In the genomic region with DNA sequence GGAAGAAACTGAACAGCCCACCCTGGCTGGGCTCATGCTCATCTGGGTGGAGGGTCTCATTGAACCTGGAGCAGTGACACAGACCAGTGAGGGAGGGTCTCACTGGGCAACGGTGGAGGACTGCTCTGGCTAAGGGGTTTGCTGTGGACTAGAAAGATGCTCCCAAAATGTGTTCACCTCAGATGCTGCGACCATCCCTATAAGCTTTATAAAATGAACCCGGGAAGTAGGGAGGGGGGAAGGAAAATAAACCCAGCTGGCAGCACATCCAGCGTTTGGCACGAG, we compare ENCODE assay signal across 15 cellular contexts. TPM values are rescaled to one million over a fixed set of nuclear protein-coding genes. Genes with fewer than 3 reads are reported as not detected.
A peak's percentile ranks its signal among the peaks of the same experiment; 100 is the strongest.
DNase-seq lines count a peak whose midpoint lies in the region; TF ChIP-seq lines count a peak whose summit lies in the region.
"Had no signal": no experiment of that assay in that cellular context is flagged by ENCODE, and none has a peak within 500 bp of the region (broad histone marks: within the 10 kb centered on the region; RNA-seq: fewer than 3 reads in every experiment).

No MANE protein-coding gene starts in this region.

- H3K27ac ChIP-seq in RWPE1, result peak overlapping the region; percentile 59; the same call in 1 of the 2 replicates
- H3K27ac ChIP-seq: right atrium auricular region had no signal

- H3K9me3 Mint-ChIP-seq in osteocyte (ENCODE audit: unreplicated experiment), result no peaks in the 10 kb centered on the region
- H3K9me3 Mint-ChIP-seq: IgD-negative memory B cell, naive B cell had no signal

- CTCF ChIA-PET in RWPE1 (lab: Yijun Ruan, JAX), result interaction anchor here (0.7 to 2.5 kb wide), 3 partner anchors 12 to 479 kb away, joined by 3 to 27 read pairs (median 3); partner anchors contain the start of gene LEFTY2

- TF ChIP-seq CTCF in RWPE1 (conservative IDR thresholded peaks at IDR 0.05; ENCODE audit: low read depth) (no peak), osteocyte (IDR thresholded peaks at IDR 0.05) (no peak)

- H3K27me3 Mint-ChIP-seq in osteocyte (ENCODE audit: unreplicated experiment), result no peaks in the 10 kb centered on the region
- H3K27me3 Mint-ChIP-seq: IgD-negative memory B cell had no signal

- H3K4me1 Mint-ChIP-seq in osteocyte (ENCODE audit: unreplicated experiment), result peaks cover 37% of the 10 kb centered on the region

- no peaks in the 10 kb centered on the region for H3K36me3 Mint-ChIP-seq in osteocyte (ENCODE audit: unreplicated experiment)
- H3K36me3 Mint-ChIP-seq: IgD-negative memory B cell, naive B cell had no signal

- intact Hi-C loops in posterior vena cava (cut with DNase I), result no loop called here

- no peak overlapping the region for H3K4me3 Mint-ChIP-seq in osteocyte (ENCODE audit: unreplicated experiment)

- POLR2A ChIA-PET in RWPE1 (lab: Yijun Ruan, JAX; ENCODE audit: low non-redundant PET), result no interaction called here

- DNase-seq in NCI-H524 (lab: John Stamatoyannopoulos, UW) (peak; percentile 42 to 73), NCI-H524 treated with DMSO at 0.1 percent for 48 hours (lab: John Stamatoyannopoulos, UW) (no peak), D341Med (ENCODE audit: low spot score) (peak; percentile 71), RWPE1 (ENCODE audit: low spot score) (no peak), posterior vena cava (ENCODE audit: low spot score) (peak; percentile 67), osteocyte (ENCODE audit: extremely low spot score, unreplicated experiment) (no peak)
- DNase-seq in stimulated activated CD4-positive, alpha-beta T cell treated with anti-CD3 and anti-CD28 coated beads, Interleukin-2, amount 100 ng/mL, for 48 hours, result no peak
- DNase-seq in activated effector memory CD4-positive, alpha-beta T cell treated with Interleukin-2 at 50 U/mL for 16 hours, result no peak
- DNase-seq: activated CD8-positive, alpha-beta memory T cell treated with anti-CD3 and anti-CD28 coated beads for 24 hours; left ventricle myocardium superior; naive B cell; SIG-M5; stimulated activated CD4-positive, alpha-beta T cell treated with anti-CD3 and anti-CD28 coated beads, Interleukin-4, amount 100 ng/mL, for 1 hour had no signal

- no peak overlapping the region for H3K27ac Mint-ChIP-seq in osteocyte (ENCODE audit: unreplicated experiment)

RNA-seq across cellular contexts. Expression of gene LBR, which starts 34.5 kb away (rescaled TPM):
- total RNA-seq in posterior vena cava (10 to 100 TPM; 52.4 to 61.3 TPM), osteocyte (29.5 and 34.8 TPM in 2 replicates)

Comparison
In these comparisons a context has a peak if more than half of its experiments do, and no peak if none do; other contexts are left out.
1. DNase-seq: peak in NCI-H524 (2 of 2), D341Med (single experiment) and posterior vena cava (single experiment); none in NCI-H524 treated with DMSO at 0.1 percent for 48 hours (single experiment), RWPE1 (single experiment), osteocyte (single experiment), stimulated activated CD4-positive, alpha-beta T cell treated with anti-CD3 and anti-CD28 coated beads, Interleukin-2, amount 100 ng/mL, for 48 hours (0 of 2) and activated effector memory CD4-positive, alpha-beta T cell treated with Interleukin-2 at 50 U/mL for 16 hours (single experiment).